Comparison of ENCODE assay signal across 14 cellular contexts in the genomic region with DNA sequence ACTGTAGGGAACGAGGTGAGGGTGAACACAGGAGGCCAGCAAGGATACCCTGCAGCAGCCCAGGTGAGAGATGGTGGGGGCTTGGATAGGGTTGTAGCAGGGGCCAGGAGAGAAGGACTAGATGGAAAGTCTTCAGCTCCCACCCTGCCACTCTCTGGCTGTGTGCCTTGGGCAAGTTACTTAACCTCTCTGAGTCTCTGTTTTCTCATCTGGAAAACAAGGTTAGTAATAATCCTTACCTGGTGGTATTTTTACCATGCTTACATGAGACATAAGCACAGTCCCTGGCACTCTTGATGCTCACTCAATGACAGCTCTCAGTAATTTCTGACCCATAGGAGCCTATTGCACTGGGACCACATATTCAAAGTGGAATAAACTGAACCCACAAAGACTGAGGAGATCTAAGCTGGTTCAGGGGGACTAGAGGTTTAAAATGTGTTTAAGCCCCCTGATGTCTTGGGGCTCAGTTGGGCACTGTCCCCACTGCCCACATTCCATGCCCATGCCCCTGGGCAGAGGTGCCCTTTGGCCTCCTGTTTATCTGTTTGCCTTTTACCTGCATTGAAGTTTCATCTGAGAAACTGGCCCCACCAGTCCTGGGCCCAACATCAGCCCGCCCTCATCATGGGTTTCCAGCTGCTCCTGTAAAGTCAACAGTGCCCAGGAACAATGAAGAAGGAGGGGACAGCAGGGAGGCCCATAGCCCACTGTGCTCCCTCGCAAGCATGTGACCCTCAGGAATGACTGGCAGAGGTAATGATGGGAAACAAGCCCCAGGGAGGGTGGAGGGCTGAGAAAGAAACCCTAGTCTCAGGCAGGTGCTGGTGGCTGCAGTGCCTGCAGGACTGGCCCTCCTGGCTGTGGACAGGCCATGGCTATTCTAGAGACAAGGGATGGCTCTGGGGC.
DNase-seq lines count a peak whose midpoint lies in the region; ATAC-seq and TF ChIP-seq lines count a peak whose summit lies in the region.
"Had no signal": no experiment of that assay in that cellular context is flagged by ENCODE, and none has a peak within 500 bp of the region (broad histone marks: within the 10 kb centered on the region; RNA-seq: fewer than 3 reads in every experiment).

No MANE protein-coding gene starts in this region.

- H3K27me3 ChIP-seq in Caco-2 (replicated peaks; ENCODE audit: control insufficient read depth, insufficient read depth, low read length) (no peaks in the 10 kb centered on the region), lower lobe of right lung (ENCODE audit: low read depth) (no peaks in the 10 kb centered on the region)

- H3K27ac ChIP-seq in lower lobe of right lung = no peak overlapping the region
- H3K27ac ChIP-seq: spleen had no signal

- no peaks in the 10 kb centered on the region for H3K9me3 Mint-ChIP-seq in Caco-2 (ENCODE audit: unreplicated experiment)
- no peaks in the 10 kb centered on the region for H3K9me3 Mint-ChIP-seq in activated T-cell treated with anti-CD3 and anti-CD28 coated beads, Interleukin-2, amount 50 U/mL, for 4 hours
- no peaks in the 10 kb centered on the region for H3K9me3 Mint-ChIP-seq in glutamatergic neuron (ENCODE audit: unreplicated experiment)
- H3K9me3 Mint-ChIP-seq: activated CD4-positive, alpha-beta T cell treated with anti-CD3 and anti-CD28 coated beads, Interleukin-2, amount 10 ng/mL, durations not matched to agents 24 days and 14 days had no signal

- H3K4me1 Mint-ChIP-seq in Caco-2 (ENCODE audit: low read depth, unreplicated experiment) = peaks cover 18% of the 10 kb centered on the region
- no peaks in the 10 kb centered on the region for H3K4me1 Mint-ChIP-seq in activated T-cell treated with anti-CD3 and anti-CD28 coated beads, Interleukin-2, amount 50 U/mL, for 4 hours (ENCODE audit: low read depth)
- H3K4me1 Mint-ChIP-seq in glutamatergic neuron (ENCODE audit: low read depth, unreplicated experiment) = no peaks in the 10 kb centered on the region
- H3K4me1 Mint-ChIP-seq: activated CD4-positive, alpha-beta T cell treated with anti-CD3 and anti-CD28 coated beads, Interleukin-2, amount 10 ng/mL, durations not matched to agents 24 days and 14 days; memory B cell had no signal

- H3K36me3 Mint-ChIP-seq in Caco-2 (ENCODE audit: insufficient read depth, unreplicated experiment) (no peaks in the 10 kb centered on the region), glutamatergic neuron (ENCODE audit: unreplicated experiment) (no peaks in the 10 kb centered on the region)
- H3K36me3 Mint-ChIP-seq in activated T-cell treated with anti-CD3 and anti-CD28 coated beads, Interleukin-2, amount 50 U/mL, for 4 hours (ENCODE audit: insufficient read depth) = no peaks in the 10 kb centered on the region
- H3K36me3 Mint-ChIP-seq: memory B cell had no signal

- H3K9me3 ChIP-seq in Caco-2 (no peaks in the 10 kb centered on the region), lower lobe of right lung (no peaks in the 10 kb centered on the region)
- H3K9me3 ChIP-seq: spleen had no signal

- TF ChIP-seq CTCF in Caco-2 (IDR thresholded peaks at IDR 0.05; ENCODE audit: insufficient read depth in 1 of 2, low read depth in 1 of 2, low read length in 1 of 2, severe bottlenecking in 1 of 2, unreplicated experiment in 1 of 2) (no peak), lower lobe of right lung (IDR thresholded peaks at IDR 0.05) (no peak), glutamatergic neuron (IDR thresholded peaks at IDR 0.05; ENCODE audit: partially characterized antibody, unreplicated experiment) (no peak)

- H3K4me1 ChIP-seq in Caco-2 = peaks cover 14% of the 10 kb centered on the region
- H3K4me1 ChIP-seq in lower lobe of right lung = peaks cover 14% of the 10 kb centered on the region
- H3K4me1 ChIP-seq: spleen had no signal

- H3K4me3 Mint-ChIP-seq in Caco-2 (ENCODE audit: unreplicated experiment) = no peak overlapping the region
- H3K4me3 Mint-ChIP-seq in activated T-cell treated with anti-CD3 and anti-CD28 coated beads, Interleukin-2, amount 50 U/mL, for 4 hours = no peak overlapping the region
- no peak overlapping the region for H3K4me3 Mint-ChIP-seq in glutamatergic neuron (ENCODE audit: unreplicated experiment)
- H3K4me3 Mint-ChIP-seq: activated CD4-positive, alpha-beta T cell treated with anti-CD3 and anti-CD28 coated beads, Interleukin-2, amount 10 ng/mL, durations not matched to agents 24 days and 14 days; memory B cell had no signal

- CTCF ChIA-PET in Caco-2 (lab: Charles Lee) = no interaction called here

- ATAC-seq in lower lobe of right lung = peak; percentile 26 to 38
- ATAC-seq in activated T-cell treated with anti-CD3 and anti-CD28 coated beads, Interleukin-2, amount 50 U/mL, for 4 hours = no peak

- intact Hi-C loops in Caco-2 (cut with micrococcal nuclease; ENCODE audit: unreplicated experiment) (no loop called here), lower lobe of right lung (cut with DNase I) (no loop called here)

- H3K27me3 Mint-ChIP-seq in Caco-2 (ENCODE audit: insufficient read depth, unreplicated experiment) (no peaks in the 10 kb centered on the region), glutamatergic neuron (ENCODE audit: unreplicated experiment) (peaks cover 2% of the 10 kb centered on the region)
- H3K27me3 Mint-ChIP-seq in activated T-cell treated with anti-CD3 and anti-CD28 coated beads, Interleukin-2, amount 50 U/mL, for 4 hours (ENCODE audit: low read depth) = no peaks in the 10 kb centered on the region

- DNase-seq in Caco-2 = peak; percentile 66
- DNase-seq in NCI-H1092 treated with DMSO at 0.1 percent for 48 hours (lab: John Stamatoyannopoulos, UW) = peak; percentile 61
- peak; percentile 97 for DNase-seq in NCI-H748 (lab: John Stamatoyannopoulos, UW; ENCODE audit: unreplicated experiment)
- DNase-seq in lower lobe of right lung = no peak
- no peak for DNase-seq in stimulated activated CD4-positive, alpha-beta T cell treated with anti-CD3 and anti-CD28 coated beads, Interleukin-2, amount 100 ng/mL, for 48 hours
- DNase-seq in activated T-cell treated with anti-CD3 and anti-CD28 coated beads, Interleukin-2, amount 50 U/mL, for 4 hours = no peak
- no peak for DNase-seq in GM03348 (ENCODE audit: low spot score)
- DNase-seq in glutamatergic neuron = no peak
- DNase-seq: ACHN; activated CD4-positive, alpha-beta T cell treated with anti-CD3 and anti-CD28 coated beads, Interleukin-2, amount 10 ng/mL, durations not matched to agents 24 days and 14 days; activated T-cell treated with anti-CD3 and anti-CD28 coated beads, Interleukin-2, amount 50 U/mL, for 48 hours; NCI-H1694 treated with DMSO at 0.1 percent for 48 hours; spleen had no signal

- POLR2A ChIA-PET in Caco-2 (lab: Charles Lee) = interaction anchor here (0.5 kb wide), 1 partner anchor 128 kb away, joined by 7 read pairs; no protein-coding TSS in a partner anchor

- H3K4me3 ChIP-seq in Caco-2 (ENCODE audit: low read depth, low read length) (no peak overlapping the region), lower lobe of right lung (no peak overlapping the region)
- H3K4me3 ChIP-seq: spleen had no signal

- BruUV-seq in Caco-2 (replicated peaks; lab: Mats Ljungman, UMichigan) = no TSS peak

- no peaks in the 10 kb centered on the region for H3K36me3 ChIP-seq in Caco-2 (ENCODE audit: control insufficient read depth, insufficient read depth, low read length)
- no peaks in the 10 kb centered on the region for H3K36me3 ChIP-seq in lower lobe of right lung
- H3K36me3 ChIP-seq: spleen had no signal

- peak overlapping the region; percentile 73 for H3K27ac Mint-ChIP-seq in Caco-2 (ENCODE audit: unreplicated experiment)
- no peak overlapping the region for H3K27ac Mint-ChIP-seq in glutamatergic neuron (ENCODE audit: unreplicated experiment)
- H3K27ac Mint-ChIP-seq: activated CD4-positive, alpha-beta T cell treated with anti-CD3 and anti-CD28 coated beads, Interleukin-2, amount 10 ng/mL, durations not matched to agents 24 days and 14 days; memory B cell had no signal

Comparison
In these comparisons a context has a peak if more than half of its experiments do, and no peak if none do; other contexts are left out.
1. DNase-seq: peak in Caco-2 (2 of 2), NCI-H1092 treated with DMSO at 0.1 percent for 48 hours (single experiment) and NCI-H748 (single experiment); none in lower lobe of right lung (single experiment), stimulated activated CD4-positive, alpha-beta T cell treated with anti-CD3 and anti-CD28 coated beads, Interleukin-2, amount 100 ng/mL, for 48 hours (0 of 2), activated T-cell treated with anti-CD3 and anti-CD28 coated beads, Interleukin-2, amount 50 U/mL, for 4 hours (single experiment), GM03348 (single experiment) and glutamatergic neuron (single experiment).
2. ATAC-seq: peak in lower lobe of right lung (2 of 2); none in activated T-cell treated with anti-CD3 and anti-CD28 coated beads, Interleukin-2, amount 50 U/mL, for 4 hours (0 of 2).